ENCODE assay signal across 1 cellular context in the genomic region with DNA sequence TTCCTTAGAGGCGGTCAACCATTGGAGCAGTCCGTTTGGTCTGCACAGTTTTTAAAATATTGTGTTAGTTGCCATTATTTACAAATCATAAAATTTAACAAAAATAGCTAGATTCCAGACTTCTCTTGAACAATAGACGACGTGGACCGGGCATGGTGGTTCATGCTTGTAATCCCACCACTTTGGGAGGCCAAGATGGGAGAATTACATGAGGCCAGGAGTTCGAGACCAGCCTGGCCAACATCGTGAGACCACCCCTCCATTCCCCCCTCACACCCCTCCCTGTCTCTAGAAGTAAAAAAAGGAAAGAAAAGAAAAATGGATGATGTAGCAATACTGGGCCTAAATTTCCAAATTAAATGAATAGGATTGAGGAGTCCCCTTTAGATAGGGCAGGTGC.
TF ChIP-seq lines count a peak whose summit lies in the region.

No MANE protein-coding gene starts in this region.

TF ChIP-seq in H1, 55 proteins besides CTCF, POLR2A, EP300 and RAD21:
- TF ChIP-seq HDAC6 (IDR thresholded peaks at IDR 0.05; ENCODE audit: low read depth, low read length): no peak
- no peak for TF ChIP-seq SIX5 (IDR thresholded peaks at IDR 0.05; ENCODE audit: low read depth, low read length)
- TF ChIP-seq JUN (IDR thresholded peaks at IDR 0.05; ENCODE audit: low read depth, low read length): no peak
- TF ChIP-seq CBX5 (IDR thresholded peaks at IDR 0.05; ENCODE audit: low read depth, low read length): no peak
- TF ChIP-seq CBX8 (IDR thresholded peaks at IDR 0.05; ENCODE audit: borderline replicate concordance, low read depth, low read length): no peak
